Comparison of ENCODE assay signal across 8 cellular contexts in the genomic region with DNA sequence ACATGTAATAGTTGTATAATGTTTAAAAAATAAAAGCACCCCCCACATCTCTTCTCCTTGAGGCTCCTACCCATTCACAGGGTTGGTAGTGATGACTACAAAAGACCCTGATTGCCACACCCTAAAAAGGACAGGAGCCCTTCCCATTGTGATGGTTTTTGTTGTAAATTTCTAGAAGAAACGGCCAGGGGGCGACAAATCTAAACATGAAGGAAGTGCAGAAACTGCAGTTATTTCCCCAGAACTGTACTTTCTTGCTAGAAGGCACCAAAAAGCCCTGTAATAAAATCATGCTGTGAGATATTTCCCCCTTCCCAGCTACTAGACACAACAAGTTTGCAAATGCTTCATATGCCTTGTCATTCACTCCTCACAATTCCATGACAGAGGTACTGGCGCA. TPM values are rescaled to one million over a fixed set of nuclear protein-coding genes. Genes with fewer than 3 reads are reported as not detected.
DNase-seq lines count a peak whose midpoint lies in the region; ATAC-seq and TF ChIP-seq lines count a peak whose summit lies in the region.

No MANE protein-coding gene starts in this region.

- TF ChIP-seq POLR2A in esophagus muscularis mucosa (IDR thresholded peaks at IDR 0.05; ENCODE audit: low read depth) = no peak
- TF ChIP-seq POLR2A in sigmoid colon (IDR thresholded peaks at IDR 0.05) = no peak

- BruUV-seq in PC-9 (replicated peaks; lab: Mats Ljungman, UMichigan) = no TSS peak

- no peak overlapping the region for H3K4me2 ChIP-seq in PC-9

- H3K9me3 Mint-ChIP-seq in activated naive CD8-positive, alpha-beta T cell treated with anti-CD3 and anti-CD28 coated beads, Interleukin-2, amount 50 U/mL, for 24 hours = no peaks in the 10 kb centered on the region
- peaks cover 4% of the 10 kb centered on the region for H3K9me3 Mint-ChIP-seq in activated naive CD8-positive, alpha-beta T cell treated with anti-CD3 and anti-CD28 coated beads for 36 hours

- intact Hi-C loops in PC-9 (cut with micrococcal nuclease; ENCODE audit: unreplicated experiment) = no loop called here
- intact Hi-C loops in esophagus muscularis mucosa (cut with DNase I) = no loop called here
- intact Hi-C loops in tibial artery (cut with DNase I; ENCODE audit: low total_unique reads) = loop anchor here (5.0 kb wide), 1 partner anchor 170 kb away; no protein-coding TSS in a partner anchor
- intact Hi-C loops in sigmoid colon (cut with DNase I) = no loop called here

- peaks cover 2% of the 10 kb centered on the region; the same call in 1 of the 2 replicates for H3F3A ChIP-seq in PC-9 (ENCODE audit: insufficient read depth, low read depth)

- no peaks in the 10 kb centered on the region for H3K27me3 ChIP-seq in PC-9 (ENCODE audit: insufficient read depth, low read depth)
- peaks cover 0 to 6% (median 0%) of the 10 kb centered on the region in 4 donors for H3K27me3 ChIP-seq in esophagus muscularis mucosa
- H3K27me3 ChIP-seq in tibial artery = no peaks in the 10 kb centered on the region
- H3K27me3 ChIP-seq in sigmoid colon = no peaks in the 10 kb centered on the region

- H3K79me2 ChIP-seq in PC-9 (ENCODE audit: low read depth) = no peaks in the 10 kb centered on the region

- no peak overlapping the region for H3K27ac ChIP-seq in PC-9
- H3K27ac ChIP-seq in esophagus muscularis mucosa (replicated peaks in 1 of 4) = no peak overlapping the region
- H3K27ac ChIP-seq in tibial artery = no peak overlapping the region
- no peak overlapping the region for H3K27ac ChIP-seq in sigmoid colon

- POLR2A ChIA-PET in PC-9 (lab: Charles Lee; ENCODE audit: unreplicated experiment) = no interaction called here

- H3K4me1 Mint-ChIP-seq in activated naive CD8-positive, alpha-beta T cell treated with anti-CD3 and anti-CD28 coated beads, Interleukin-2, amount 50 U/mL, for 24 hours = no peaks in the 10 kb centered on the region
- H3K4me1 Mint-ChIP-seq in activated naive CD8-positive, alpha-beta T cell treated with anti-CD3 and anti-CD28 coated beads for 36 hours = no peaks in the 10 kb centered on the region

- H3K36me3 ChIP-seq in PC-9 (ENCODE audit: low read depth) (no peaks in the 10 kb centered on the region), esophagus muscularis mucosa (no peaks in the 10 kb centered on the region), tibial artery (no peaks in the 10 kb centered on the region), sigmoid colon (no peaks in the 10 kb centered on the region)

- no peak overlapping the region for H2AFZ ChIP-seq in PC-9

- H3K4me3 ChIP-seq in PC-9 (no peak overlapping the region), esophagus muscularis mucosa (no peak overlapping the region), tibial artery (no peak overlapping the region), sigmoid colon (no peak overlapping the region)

- peaks cover 24% of the 10 kb centered on the region for H3K27me3 Mint-ChIP-seq in activated naive CD8-positive, alpha-beta T cell treated with anti-CD3 and anti-CD28 coated beads, Interleukin-2, amount 50 U/mL, for 24 hours
- H3K27me3 Mint-ChIP-seq in activated naive CD8-positive, alpha-beta T cell treated with anti-CD3 and anti-CD28 coated beads for 36 hours = peaks cover 46% of the 10 kb centered on the region

- WGBS in esophagus muscularis mucosa = 44% methylated on average over 3 of the region's 3 CpGs
- 40 to 41% methylated on average over 3 of the region's 3 CpGs for WGBS in sigmoid colon, 2 donors

- no peaks in the 10 kb centered on the region for H3K36me3 Mint-ChIP-seq in activated naive CD8-positive, alpha-beta T cell treated with anti-CD3 and anti-CD28 coated beads, Interleukin-2, amount 50 U/mL, for 24 hours (ENCODE audit: low read depth)
- peaks cover 3% of the 10 kb centered on the region for H3K36me3 Mint-ChIP-seq in activated naive CD8-positive, alpha-beta T cell treated with anti-CD3 and anti-CD28 coated beads for 36 hours

- TF ChIP-seq CTCF in PC-9 (conservative IDR thresholded peaks at IDR 0.05) (peak; percentile 53), esophagus muscularis mucosa (IDR thresholded peaks at IDR 0.05) (peak in 2 of 3 experiments; percentile 12), tibial artery (IDR thresholded peaks at IDR 0.05) (peak; percentile 21), sigmoid colon (IDR thresholded peaks at IDR 0.05) (no peak)

- no peak for ATAC-seq in activated naive CD8-positive, alpha-beta T cell treated with anti-CD3 and anti-CD28 coated beads, Interleukin-2, amount 50 U/mL, for 24 hours
- no peak for ATAC-seq in HG02852 (IDR thresholded peaks at IDR 0.05; ENCODE audit: unreplicated experiment)

- TF ChIP-seq EP300 in esophagus muscularis mucosa (IDR thresholded peaks at IDR 0.05) (no peak), sigmoid colon (IDR thresholded peaks at IDR 0.05) (no peak)

- CTCF ChIA-PET in PC-9 (lab: Charles Lee) = no interaction called here

- H4K20me1 ChIP-seq in PC-9 (ENCODE audit: insufficient read depth) = no peaks in the 10 kb centered on the region

- H3K4me3 Mint-ChIP-seq in activated naive CD8-positive, alpha-beta T cell treated with anti-CD3 and anti-CD28 coated beads, Interleukin-2, amount 50 U/mL, for 24 hours = no peak overlapping the region
- H3K4me3 Mint-ChIP-seq in activated naive CD8-positive, alpha-beta T cell treated with anti-CD3 and anti-CD28 coated beads for 36 hours = no peak overlapping the region

- 0 out of 2 replicates have a peak, but pooled peaks cover 6% of the 10 kb centered on the region for H3K9me3 ChIP-seq in PC-9 (ENCODE audit: insufficient read depth, low read depth)
- no peaks in the 10 kb centered on the region for H3K9me3 ChIP-seq in esophagus muscularis mucosa
- no peaks in the 10 kb centered on the region for H3K9me3 ChIP-seq in tibial artery
- no peaks in the 10 kb centered on the region for H3K9me3 ChIP-seq in sigmoid colon

- H3K4me1 ChIP-seq in PC-9 (replicated peaks; ENCODE audit: insufficient read depth) (peaks cover 14% of the 10 kb centered on the region), esophagus muscularis mucosa (no peaks in the 10 kb centered on the region), tibial artery (no peaks in the 10 kb centered on the region), sigmoid colon (no peaks in the 10 kb centered on the region)

- H3K27ac Mint-ChIP-seq in activated naive CD8-positive, alpha-beta T cell treated with anti-CD3 and anti-CD28 coated beads, Interleukin-2, amount 50 U/mL, for 24 hours = no peak overlapping the region
- no peak overlapping the region for H3K27ac Mint-ChIP-seq in activated naive CD8-positive, alpha-beta T cell treated with anti-CD3 and anti-CD28 coated beads for 36 hours

- no peaks in the 10 kb centered on the region for H3K9me2 ChIP-seq in PC-9 (ENCODE audit: insufficient read depth)

- peak; percentile 16 for DNase-seq in activated naive CD8-positive, alpha-beta T cell treated with anti-CD3 and anti-CD28 coated beads, Interleukin-2, amount 50 U/mL, for 24 hours
- no peak for DNase-seq in activated naive CD8-positive, alpha-beta T cell treated with anti-CD3 and anti-CD28 coated beads for 36 hours
- DNase-seq in PC-9 (no peak), esophagus muscularis mucosa (ENCODE audit: extremely low spot score) (peak; percentile 55), tibial artery (no peak), sigmoid colon (no peak)
- DNase-seq in activated naive CD4-positive, alpha-beta T cell treated with Interleukin-2 at 50 U/mL for 16 hours = no peak

RNA-seq across cellular contexts. Expression of a gene that starts 10.8 kb away (rescaled TPM):
- 1 to 10 TPM; 6.0 to 6.9 TPM for total RNA-seq in activated naive CD8-positive, alpha-beta T cell treated with anti-CD3 and anti-CD28 coated beads for 36 hours
- total RNA-seq in PC-9 (2021) = 4.9 and 5.1 TPM in 2 replicates
- total RNA-seq in esophagus muscularis mucosa = 1 to 10 TPM; 1.7 to 9.6 (median 3.1) TPM
- total RNA-seq in sigmoid colon = 10 to 100 TPM in 1 of 4 donors, 1 to 10 TPM in 3; 3.3 to 11.9 (median 5.1) TPM
- 100 to 1,000 TPM in 1 of 3 donors, 10 to 100 TPM in 2; 75.7 to 105 (median 99.1) TPM for polyA plus RNA-seq in sigmoid colon

RNA-seq across cellular contexts. Expression of a gene that starts 17.7 kb away (rescaled TPM):
- 10 to 100 TPM; 51.1 to 56.9 TPM for total RNA-seq in activated naive CD8-positive, alpha-beta T cell treated with anti-CD3 and anti-CD28 coated beads for 36 hours
- total RNA-seq in PC-9 (2021) (56.5 and 77.5 TPM in 2 replicates), esophagus muscularis mucosa (10 to 100 TPM; 18.3 to 45.5 (median 27.7) TPM), sigmoid colon (10 to 100 TPM; 15.5 to 44.6 (median 26.2) TPM)
- 10 to 100 TPM; 30.7 to 40.8 (median 40.2) TPM for polyA plus RNA-seq in sigmoid colon

Comparison
In these comparisons a context has a peak if more than half of its experiments do, and no peak if none do; other contexts are left out.
1. DNase-seq: peak in activated naive CD8-positive, alpha-beta T cell treated with anti-CD3 and anti-CD28 coated beads, Interleukin-2, amount 50 U/mL, for 24 hours (single experiment) and esophagus muscularis mucosa (single experiment); none in activated naive CD8-positive, alpha-beta T cell treated with anti-CD3 and anti-CD28 coated beads for 36 hours (single experiment), PC-9 (0 of 2), tibial artery (0 of 2), sigmoid colon (single experiment) and activated naive CD4-positive, alpha-beta T cell treated with Interleukin-2 at 50 U/mL for 16 hours (single experiment).
2. CTCF ChIP-seq: peak in PC-9 (single experiment), esophagus muscularis mucosa (2 of 3) and tibial artery (2 of 2); none in sigmoid colon (0 of 4).